21 cellular contexts compared by ENCODE assay signal in genomic region chr6:15792842-15793241, GRCh38.
"Had no signal": no experiment of that assay in that cellular context is flagged by ENCODE, and none has a peak within 500 bp of the region (broad histone marks: within the 10 kb centered on the region; RNA-seq: fewer than 3 reads in every experiment).

No MANE protein-coding gene starts in this region.

- H2AFZ ChIP-seq: parathyroid adenoma had no signal

- H3K36me3 ChIP-seq: brain microvascular endothelial cell, left ventricle myocardium inferior, thyroid gland, upper lobe of right lung had no signal

- H3K27ac ChIP-seq: brain microvascular endothelial cell, foreskin keratinocyte, parathyroid adenoma, thyroid gland, upper lobe of right lung had no signal

- H3K4me1 Mint-ChIP-seq: activated naive CD4-positive, alpha-beta T cell treated with anti-CD3 and anti-CD28 coated beads, Interleukin-2, amount 10 ng/mL, durations not matched to agents 7 days and 5 days; activated naive CD8-positive, alpha-beta T cell treated with anti-CD3 and anti-CD28 coated beads, Interleukin-2, amount 50 U/mL, for 24 hours; natural killer cell had no signal

- H3K27me3 Mint-ChIP-seq: activated naive CD4-positive, alpha-beta T cell treated with anti-CD3 and anti-CD28 coated beads, Interleukin-2, amount 10 ng/mL, durations not matched to agents 7 days and 5 days had no signal

- H3K36me3 Mint-ChIP-seq: activated naive CD4-positive, alpha-beta T cell treated with anti-CD3 and anti-CD28 coated beads, Interleukin-2, amount 10 ng/mL, durations not matched to agents 7 days and 5 days; natural killer cell had no signal

- DNase-seq: activated CD4-positive, alpha-beta memory T cell treated with anti-CD3 and anti-CD28 coated beads for 36 hours; activated CD4-positive, alpha-beta T cell treated with anti-CD3 and anti-CD28 coated beads for 48 hours; activated CD4-positive, CD25-positive, alpha-beta regulatory T cell; activated effector memory CD4-positive, alpha-beta T cell treated with anti-CD3 and anti-CD28 coated beads, Interleukin-2, amount 50 U/mL, for 16 hours; activated naive CD4-positive, alpha-beta T cell treated with anti-CD3 and anti-CD28 coated beads, Interleukin-2, amount 10 ng/mL, durations not matched to agents 7 days and 5 days; activated naive CD8-positive, alpha-beta T cell treated with anti-CD3 and anti-CD28 coated beads, Interleukin-2, amount 50 U/mL, for 24 hours; activated T-cell treated with anti-CD3 and anti-CD28 coated beads, Interleukin-2, amount 50 U/mL, for 72 hours; caudate nucleus; dermis blood vessel endothelial cell; effector CD8-positive, alpha-beta T cell; left ventricle myocardium inferior; natural killer cell; substantia nigra; thyroid gland; upper lobe of right lung had no signal

- H3K9me3 ChIP-seq: thyroid gland, upper lobe of right lung had no signal

- H3K4me1 ChIP-seq: foreskin keratinocyte, parathyroid adenoma, thyroid gland had no signal

- H3K79me2 ChIP-seq: parathyroid adenoma had no signal

- ATAC-seq: activated naive CD8-positive, alpha-beta T cell treated with anti-CD3 and anti-CD28 coated beads, Interleukin-2, amount 50 U/mL, for 24 hours; activated T-cell treated with anti-CD3 and anti-CD28 coated beads, Interleukin-2, amount 50 U/mL, for 72 hours; natural killer cell; upper lobe of right lung had no signal

- H3K27ac Mint-ChIP-seq: activated CD4-positive, alpha-beta memory T cell treated with anti-CD3 and anti-CD28 coated beads for 36 hours; activated naive CD4-positive, alpha-beta T cell treated with anti-CD3 and anti-CD28 coated beads, Interleukin-2, amount 10 ng/mL, durations not matched to agents 7 days and 5 days; activated naive CD8-positive, alpha-beta T cell treated with anti-CD3 and anti-CD28 coated beads, Interleukin-2, amount 50 U/mL, for 24 hours; activated T-cell treated with anti-CD3 and anti-CD28 coated beads, Interleukin-2, amount 50 U/mL, for 72 hours; mesothelial cell of epicardium; natural killer cell; stimulated activated naive CD8-positive, alpha-beta T cell treated with anti-CD3 and anti-CD28 coated beads, Interleukin-15, Interleukin-2, amounts not matched to agents 100 ng/mL and 50 ng/mL, for 24 hours; T-helper 1 cell treated with Interleukin-12 subunit alpha and Interleukin-12 subunit beta and Interleukin-4 antibody, amounts not matched to agents 30 μg/mL and 1 μg/mL, for 36 hours had no signal

- H3K9ac ChIP-seq: parathyroid adenoma had no signal

- H3K4me3 ChIP-seq: left ventricle myocardium inferior, thyroid gland, upper lobe of right lung had no signal

- H3K4me3 Mint-ChIP-seq: activated CD4-positive, alpha-beta memory T cell treated with anti-CD3 and anti-CD28 coated beads for 36 hours; activated naive CD4-positive, alpha-beta T cell treated with anti-CD3 and anti-CD28 coated beads, Interleukin-2, amount 10 ng/mL, durations not matched to agents 7 days and 5 days; activated naive CD8-positive, alpha-beta T cell treated with anti-CD3 and anti-CD28 coated beads, Interleukin-2, amount 50 U/mL, for 24 hours; activated T-cell treated with anti-CD3 and anti-CD28 coated beads, Interleukin-2, amount 50 U/mL, for 72 hours; mesothelial cell of epicardium; natural killer cell; stimulated activated naive CD8-positive, alpha-beta T cell treated with anti-CD3 and anti-CD28 coated beads, Interleukin-15, Interleukin-2, amounts not matched to agents 100 ng/mL and 50 ng/mL, for 24 hours; T-helper 1 cell treated with Interleukin-12 subunit alpha and Interleukin-12 subunit beta and Interleukin-4 antibody, amounts not matched to agents 30 μg/mL and 1 μg/mL, for 36 hours had no signal

- H3K27me3 ChIP-seq: brain microvascular endothelial cell, foreskin keratinocyte, thyroid gland, upper lobe of right lung had no signal
